34 cellular contexts compared by ENCODE assay signal in genomic region chr7:134482858-134483257, GRCh38. TPM values are rescaled to one million over a fixed set of nuclear protein-coding genes. Genes with fewer than 3 reads are reported as not detected.
"Had no signal": no experiment of that assay in that cellular context is flagged by ENCODE, and none has a peak within 500 bp of the region (broad histone marks: within the 10 kb centered on the region; RNA-seq: fewer than 3 reads in every experiment).

No MANE protein-coding gene starts in this region.

- H3K4me2 ChIP-seq: KMS-11, PC-9 had no signal

- DNase-seq: Karpas-422, MM.1S, MV-4-11, NCI-H1092, NCI-H1105, NCI-H1417 treated with DMSO at 0.1 percent for 48 hours, NCI-H146, NCI-H1694, NCI-H187, NCI-H1930, NCI-H2029 treated with DMSO at 0.1 percent for 48 hours, NCI-H2081 treated with DMSO at 0.1 percent for 48 hours, NCI-H2107, NCI-H2171, NCI-H226, NCI-H446 treated with DMSO at 0.1 percent for 48 hours, NCI-H510A, NCI-H524, NCI-H526, NCI-H69, NCI-H748 treated with DMSO at 0.1 percent for 48 hours, NCI-H82, PC-9, SHP77, SIG-M5, SJCRH30 had no signal

- H3K27ac ChIP-seq: KMS-11, PC-9, RWPE1, SJCRH30, SK-N-MC had no signal

- H3K36me3 ChIP-seq: SJCRH30 had no signal

- H3K4me3 ChIP-seq: PC-9, SJCRH30, SK-N-MC had no signal

- H3K27me3 ChIP-seq: SJCRH30 had no signal

- FAIRE-seq: RCC 7860 had no signal

- ATAC-seq: Panc1, Right ventricle myocardium inferior, SK-N-SH treated with all-trans-retinoic acid at 6 μM for 48 hours had no signal

- H3K9ac ChIP-seq: KMS-11 had no signal

RNA-seq across cellular contexts. Expression of gene AKR1B10, which starts 44.5 kb away (rescaled TPM):
- total RNA-seq: OCI-LY7, Right ventricle myocardium inferior had no signal
